10 cellular contexts compared by ENCODE assay signal in the genomic region with DNA sequence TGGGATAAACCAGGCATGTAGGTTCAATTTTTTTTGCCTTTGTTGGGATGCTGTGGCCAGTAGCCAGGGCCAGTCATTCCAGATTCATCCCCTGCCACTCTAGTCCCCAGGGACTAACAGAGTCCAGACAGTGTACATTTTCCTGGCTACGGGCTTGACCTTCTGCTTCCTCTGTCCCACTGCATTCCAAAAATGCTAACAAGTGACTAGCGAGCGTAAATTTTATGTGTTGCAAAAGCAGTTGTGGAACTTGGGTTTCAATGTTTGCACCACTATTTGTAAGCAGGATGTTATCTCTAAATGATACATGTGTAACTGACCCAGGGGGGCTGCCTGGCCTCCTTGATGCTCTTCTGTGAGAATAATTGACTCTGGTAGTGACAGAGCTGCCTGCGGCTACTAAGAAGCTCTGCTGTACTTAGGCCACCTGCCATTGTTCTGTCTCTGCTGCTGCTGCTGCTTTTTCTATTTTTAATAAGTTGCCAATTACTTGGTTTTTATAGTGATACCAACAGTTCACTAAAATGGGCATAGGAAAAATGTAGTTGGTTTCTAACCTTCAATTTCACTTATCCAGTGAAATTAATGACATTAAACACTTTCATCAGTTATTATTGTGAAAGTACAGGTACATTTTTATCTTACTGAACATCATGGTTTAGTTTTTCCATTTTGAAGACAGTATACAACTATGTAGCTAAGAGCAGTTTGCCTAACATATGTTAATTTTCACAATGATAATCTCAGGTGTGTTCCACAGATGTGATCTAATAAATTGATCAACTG.
DNase-seq lines count a peak whose midpoint lies in the region; FAIRE-seq and TF ChIP-seq lines count a peak whose summit lies in the region.
"Had no signal": no experiment of that assay in that cellular context is flagged by ENCODE, and none has a peak within 500 bp of the region (broad histone marks: within the 10 kb centered on the region; RNA-seq: fewer than 3 reads in every experiment).

No MANE protein-coding gene starts in this region.

- no peaks in the 10 kb centered on the region for H3K27me3 Mint-ChIP-seq in activated naive CD4-positive, alpha-beta T cell treated with anti-CD3 and anti-CD28 coated beads, Interleukin-2, amount 10 ng/mL, durations not matched to agents 7 days and 5 days

- peak; percentile 69 for FAIRE-seq in urothelium cell line (lab: Jason Lieb, UNC)
- FAIRE-seq in H54 (lab: Jason Lieb, UNC), result no peak
- FAIRE-seq: H1 had no signal

- no peak overlapping the region for H3K4me3 ChIP-seq in astrocyte of the spinal cord (ENCODE audit: low read depth, low read length)

- CTCF ChIA-PET in activated naive CD4-positive, alpha-beta T cell treated with anti-CD3 and anti-CD28 coated beads, Interleukin-2, amount 10 ng/mL, durations not matched to agents 7 days and 5 days (lab: Charles Lee), result no interaction called here

- no peak overlapping the region for H3K4me3 Mint-ChIP-seq in activated naive CD4-positive, alpha-beta T cell treated with anti-CD3 and anti-CD28 coated beads, Interleukin-2, amount 10 ng/mL, durations not matched to agents 7 days and 5 days

- peaks cover 19% of the 10 kb centered on the region for H3K36me3 Mint-ChIP-seq in activated naive CD4-positive, alpha-beta T cell treated with anti-CD3 and anti-CD28 coated beads, Interleukin-2, amount 10 ng/mL, durations not matched to agents 7 days and 5 days

- H3K4me1 Mint-ChIP-seq in activated naive CD4-positive, alpha-beta T cell treated with anti-CD3 and anti-CD28 coated beads, Interleukin-2, amount 10 ng/mL, durations not matched to agents 7 days and 5 days, result peaks cover 48% of the 10 kb centered on the region

- in situ Hi-C loops in astrocyte of the spinal cord (cut with HindIII; ENCODE audit: low sequenced_read_pairs), result no loop called here

- H3K9me3 Mint-ChIP-seq in activated naive CD4-positive, alpha-beta T cell treated with anti-CD3 and anti-CD28 coated beads, Interleukin-2, amount 10 ng/mL, durations not matched to agents 7 days and 5 days, result no peaks in the 10 kb centered on the region

- TF ChIP-seq POLR2A in H54 (IDR thresholded peaks at IDR 0.05; ENCODE audit: low read depth, low read length), result no peak

- TF ChIP-seq CTCF in astrocyte of the spinal cord (IDR thresholded peaks at IDR 0.05; ENCODE audit: low read depth, low read length), result no peak

- peak overlapping the region; percentile 89 for H3K27ac Mint-ChIP-seq in activated naive CD4-positive, alpha-beta T cell treated with anti-CD3 and anti-CD28 coated beads, Interleukin-2, amount 10 ng/mL, durations not matched to agents 7 days and 5 days

- DNase-seq in activated naive CD4-positive, alpha-beta T cell treated with anti-CD3 and anti-CD28 coated beads, Interleukin-2, amount 10 ng/mL, durations not matched to agents 7 days and 5 days, result no peak
- no peak for DNase-seq in activated naive CD4-positive, alpha-beta T cell treated with Interleukin-2 at 50 U/mL for 16 hours
- DNase-seq in astrocyte of the spinal cord (ENCODE audit: low read depth, low spot score), result peak; percentile 30
- DNase-seq in left kidney (ENCODE audit: low read depth, low spot score), result peak; percentile 52
- DNase-seq in urothelium cell line (ENCODE audit: low spot score), result no peak
- DNase-seq in OCI-M2 (lab: John Stamatoyannopoulos, UW; ENCODE audit: unreplicated experiment), result no peak
- DNase-seq in H54 (ENCODE audit: insufficient read length, low spot score), result no peak
- no peak for DNase-seq in foreskin melanocyte
- DNase-seq: NCI-H1436 treated with DMSO at 0.1 percent for 48 hours had no signal

Comparison
In these comparisons a context has a peak if more than half of its experiments do, and no peak if none do; other contexts are left out.
1. DNase-seq: peak in astrocyte of the spinal cord (single experiment) and left kidney (single experiment); none in activated naive CD4-positive, alpha-beta T cell treated with anti-CD3 and anti-CD28 coated beads, Interleukin-2, amount 10 ng/mL, durations not matched to agents 7 days and 5 days (single experiment), activated naive CD4-positive, alpha-beta T cell treated with Interleukin-2 at 50 U/mL for 16 hours (single experiment), urothelium cell line (single experiment), OCI-M2 (single experiment), H54 (single experiment) and foreskin melanocyte (single experiment).